In genomic region chr22:43088979-43089717, GRCh38 we compare ENCODE assay signal across 8 cellular contexts. TPM values are rescaled to one million over a fixed set of nuclear protein-coding genes. Genes with fewer than 3 reads are reported as not detected.
DNase-seq lines count a peak whose midpoint lies in the region; ATAC-seq and TF ChIP-seq lines count a peak whose summit lies in the region.

TSS of gene TTLL1 (minus strand) at chr22:43089391. CDS start at chr22:43075586, 13,805 bp downstream.

- peak; percentile 78 for ATAC-seq in HG02623 (IDR thresholded peaks at IDR 0.05; ENCODE audit: unreplicated experiment)
- no peak for ATAC-seq in HG03520 (IDR thresholded peaks at IDR 0.05; ENCODE audit: unreplicated experiment)

- H3K27ac ChIP-seq in ascending aorta, result no peak within 1 kb of the TSS

- intact Hi-C loops in ascending aorta (cut with DNase I), result loop anchor here (10.0 kb wide), 1 partner anchor 434 kb away; no protein-coding TSS in a partner anchor

- TF ChIP-seq CTCF in GM10266 (IDR thresholded peaks at IDR 0.05; ENCODE audit: control insufficient read depth, insufficient read depth, low read depth, missing control alignments), result no peak
- no peak for TF ChIP-seq CTCF in ascending aorta (IDR thresholded peaks at IDR 0.05)

- no peaks in the 10 kb centered on the region for H3K36me3 ChIP-seq in ascending aorta

- no peaks in the 10 kb centered on the region for H3K9me3 ChIP-seq in ascending aorta

- peak; percentile 95 for DNase-seq in GM10266 (ENCODE audit: extremely low spot score)
- DNase-seq in NCI-H1694 treated with DMSO at 0.1 percent for 48 hours (lab: John Stamatoyannopoulos, UW), result peak; percentile 84
- DNase-seq in T-helper 2 cell, result peak; percentile 68 to 95 (median 86)
- DNase-seq in ascending aorta (ENCODE audit: low spot score in 2 of 2), result peak; percentile 36 to 91
- DNase-seq in hepatic stellate cell (ENCODE audit: low spot score), result peak; percentile 95
- DNase-seq in retina, result peak; percentile 93

- no peaks in the 10 kb centered on the region for H3K4me1 ChIP-seq in ascending aorta

- H3K4me3 ChIP-seq in ascending aorta, result peak within 1 kb of the TSS; percentile 61 to 85

- no peaks in the 10 kb centered on the region for H3K27me3 ChIP-seq in ascending aorta

RNA-seq across cellular contexts. Expression of gene TTLL1, which starts in this region (rescaled TPM):
- 0.21 TPM for total RNA-seq in ascending aorta

Comparison
In these comparisons a context has a peak if more than half of its experiments do, and no peak if none do; other contexts are left out.
1. Peak in DNase-seq and H3K4me3 ChIP-seq in ascending aorta; RNA of the gene not detected or under 1 TPM.